21 cellular contexts compared by ENCODE assay signal in the genomic region with DNA sequence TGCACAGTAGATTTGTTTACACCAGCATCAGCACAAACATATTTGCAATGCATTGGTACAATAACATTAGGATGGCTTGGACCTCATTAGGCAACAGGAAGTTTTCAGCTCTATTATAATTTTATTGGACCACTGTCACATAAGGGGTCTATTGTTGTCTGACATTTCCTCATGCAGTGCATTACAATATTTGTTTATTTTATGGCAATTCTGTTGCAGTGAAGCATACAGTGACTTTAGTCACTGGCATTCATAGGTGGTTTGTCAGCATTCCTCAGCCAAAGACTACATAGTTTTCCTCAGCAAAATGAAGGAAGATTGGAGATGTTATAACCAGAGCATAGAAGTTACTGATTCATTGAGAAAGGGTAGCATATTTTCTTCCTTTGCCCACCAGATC.
A peak's percentile ranks its signal among the peaks of the same experiment; 100 is the strongest.
DNase-seq lines count a peak whose midpoint lies in the region; ATAC-seq and TF ChIP-seq lines count a peak whose summit lies in the region.
"Had no signal": no experiment of that assay in that cellular context is flagged by ENCODE, and none has a peak within 500 bp of the region (broad histone marks: within the 10 kb centered on the region; RNA-seq: fewer than 3 reads in every experiment).

No MANE protein-coding gene starts in this region.

- in situ Hi-C loops in astrocyte of the spinal cord (cut with HindIII; ENCODE audit: low sequenced_read_pairs) = no loop called here

- no peak for ATAC-seq in GM21786 (IDR thresholded peaks at IDR 0.05; ENCODE audit: unreplicated experiment)
- no peak for ATAC-seq in HG03039 (IDR thresholded peaks at IDR 0.05; ENCODE audit: unreplicated experiment)
- ATAC-seq in stimulated activated naive CD8-positive, alpha-beta T cell treated with anti-CD3 and anti-CD28 coated beads, Interleukin-15, Interleukin-2, amounts not matched to agents 100 U/mL and 50 U/mL, for 24 hours = no peak
- ATAC-seq: activated T-cell treated with anti-CD3 and anti-CD28 coated beads, Interleukin-2, amount 50 U/mL, for 4 hours; sciatic nerve had no signal

- no peak overlapping the region for H3K4me3 ChIP-seq in astrocyte of the spinal cord (ENCODE audit: low read depth, low read length)
- H3K4me3 ChIP-seq: SJCRH30, testis had no signal

- peak; percentile 74 for DNase-seq in EL
- DNase-seq in NCI-H226 = peak; percentile 12
- DNase-seq in astrocyte of the spinal cord (ENCODE audit: low read depth, low spot score) = peak; percentile 53
- DNase-seq in kidney tubule cell (ENCODE audit: low spot score) = peak; percentile 86
- no peak for DNase-seq in NOMO-1 (lab: John Stamatoyannopoulos, UW; ENCODE audit: unreplicated experiment in 2 of 2)
- no peak for DNase-seq in stimulated activated naive CD8-positive, alpha-beta T cell treated with anti-CD3 and anti-CD28 coated beads, Interleukin-15, Interleukin-2, amounts not matched to agents 100 U/mL and 50 U/mL, for 24 hours
- DNase-seq: activated CD4-positive, alpha-beta T cell treated with anti-CD3 and anti-CD28 coated beads, Interleukin-2, amount 50 U/mL, for 48 hours; activated naive CD8-positive, alpha-beta T cell treated with anti-CD3 and anti-CD28 coated beads, Interleukin-2, amount 10 ng/mL, durations not matched to agents 7 days and 5 days; activated T-cell treated with anti-CD3 and anti-CD28 coated beads, Interleukin-2, amount 50 U/mL, for 4 hours; CD4-positive, CD25-positive, alpha-beta regulatory T cell; head of caudate nucleus; islet precursor cell; KBM-7; midbrain; NCI-H2227 treated with DMSO at 0.1 percent for 48 hours; stimulated activated CD4-positive, alpha-beta T cell treated with anti-CD3 and anti-CD28 coated beads, Interleukin-4, amount 100 ng/mL, for 24 hours; testis had no signal

- no peak for TF ChIP-seq CTCF in astrocyte of the spinal cord (IDR thresholded peaks at IDR 0.05; ENCODE audit: low read depth, low read length)

Comparison
In these comparisons a context has a peak if more than half of its experiments do, and no peak if none do; other contexts are left out.
1. DNase-seq: peak in EL (single experiment), NCI-H226 (single experiment), astrocyte of the spinal cord (single experiment) and kidney tubule cell (single experiment); none in NOMO-1 (0 of 2) and stimulated activated naive CD8-positive, alpha-beta T cell treated with anti-CD3 and anti-CD28 coated beads, Interleukin-15, Interleukin-2, amounts not matched to agents 100 U/mL and 50 U/mL, for 24 hours (single experiment).